In genomic region chr1:66402194-66402593, GRCh38 we compare ENCODE assay signal across 8 cellular contexts.
DNase-seq lines count a peak whose midpoint lies in the region; ATAC-seq and TF ChIP-seq lines count a peak whose summit lies in the region.

No MANE protein-coding gene starts in this region.

- TF ChIP-seq CTCF in HFFc6 (IDR thresholded peaks at IDR 0.05): no peak

- H3K4me3 Mint-ChIP-seq in HFFc6: no peak overlapping the region

- DNase-seq in NCI-H446 (lab: John Stamatoyannopoulos, UW) (peak; percentile 41 to 80), hepatic stellate cell (ENCODE audit: low spot score) (peak; percentile 18), HFFc6 (no peak), T-helper 9 cell (no peak), cerebellar nuclear complex (lab: John Stamatoyannopoulos, UW) (no peak), SHP77 (lab: John Stamatoyannopoulos, UW) (no peak)

- H3K4me1 Mint-ChIP-seq in HFFc6 (ENCODE audit: low read depth): peaks cover 40% of the 10 kb centered on the region

- ATAC-seq in GM18867 (IDR thresholded peaks at IDR 0.05; ENCODE audit: unreplicated experiment): peak; percentile 89
- ATAC-seq in HG02759 (IDR thresholded peaks at IDR 0.05; ENCODE audit: unreplicated experiment): peak; percentile 84

- no peaks in the 10 kb centered on the region for H3K36me3 Mint-ChIP-seq in HFFc6 (ENCODE audit: low read depth)

- H3K9me3 Mint-ChIP-seq in HFFc6: no peaks in the 10 kb centered on the region

- peaks cover 2% of the 10 kb centered on the region; the same call in 1 of the 2 replicates for H3K27me3 Mint-ChIP-seq in HFFc6 (ENCODE audit: insufficient read depth)

- no peak overlapping the region for H3K27ac Mint-ChIP-seq in HFFc6

Comparison
In these comparisons a context has a peak if more than half of its experiments do, and no peak if none do; other contexts are left out.
1. DNase-seq: peak in NCI-H446 (2 of 2) and hepatic stellate cell (single experiment); none in HFFc6 (single experiment), T-helper 9 cell (single experiment), cerebellar nuclear complex (0 of 2) and SHP77 (0 of 2).